In the genomic region with DNA sequence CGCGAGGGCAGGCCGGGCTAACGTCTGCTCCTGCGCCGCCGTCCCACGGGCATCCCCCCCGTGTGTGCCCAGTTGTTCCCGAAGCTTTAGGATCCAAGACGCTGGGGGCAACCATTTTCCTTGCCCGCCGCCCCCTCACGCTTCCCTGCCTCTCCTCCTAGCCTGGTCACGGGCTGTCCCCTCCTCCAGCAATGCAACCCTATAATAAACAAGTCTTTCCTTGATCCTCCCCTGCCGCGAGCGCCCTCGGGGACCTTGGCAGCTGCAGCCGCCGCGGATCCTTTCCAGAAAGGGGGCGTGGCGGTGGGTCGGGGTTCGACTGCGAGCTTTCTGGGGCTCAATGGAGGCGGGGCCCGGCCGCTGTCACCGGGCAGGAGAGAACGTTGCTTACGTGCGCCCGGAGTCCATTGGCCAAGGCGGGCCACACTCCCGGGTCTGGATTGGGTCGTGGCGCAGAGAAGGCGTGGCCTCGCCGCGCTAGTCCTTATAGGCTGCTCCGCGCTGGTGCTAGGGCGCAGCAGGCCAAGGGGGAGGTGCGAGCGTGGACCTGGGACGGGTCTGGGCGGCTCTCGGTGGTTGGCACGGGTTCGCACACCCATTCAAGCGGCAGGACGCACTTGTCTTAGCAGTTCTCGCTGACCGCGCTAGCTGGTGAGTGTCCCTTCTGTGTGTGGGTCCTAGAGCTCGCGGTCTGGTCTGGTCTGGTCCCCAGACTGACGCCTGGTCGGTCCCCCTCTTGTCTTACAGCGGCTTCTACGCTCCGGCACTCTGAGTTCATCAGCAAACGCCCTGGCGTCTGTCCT, we compare ENCODE assay signal across 8 cellular contexts. TPM values are rescaled to one million over a fixed set of nuclear protein-coding genes. Genes with fewer than 3 reads are reported as not detected.
DNase-seq lines count a peak whose midpoint lies in the region; ATAC-seq and TF ChIP-seq lines count a peak whose summit lies in the region.

Gene DDIT4, plus strand, starts transcription at position 515 of the 803 bp plus-strand sequence. CDS start 293 bp downstream, outside the sequence.

- H3K27me3 ChIP-seq in osteoblast (ENCODE audit: insufficient read depth, low read length) (no peaks in the 10 kb centered on the region), thoracic aorta (replicated peaks; ENCODE audit: insufficient read depth) (no peaks in the 10 kb centered on the region)

- H3K4me1 Mint-ChIP-seq in activated naive CD8-positive, alpha-beta T cell (ENCODE audit: low read depth) = peaks cover 47% of the 10 kb centered on the region

- peaks cover 22% of the 10 kb centered on the region for H3K79me2 ChIP-seq in osteoblast (ENCODE audit: insufficient read depth, low read length)

- CTCF ChIA-PET in GM10248 (lab: Yijun Ruan, JAX) = interaction anchor here (1.0 to 4.9 kb wide), 14 partner anchors 8 to 225 kb away, joined by 3 to 54 read pairs (median 6); no protein-coding TSS in a partner anchor

- H3K4me3 Mint-ChIP-seq in activated naive CD8-positive, alpha-beta T cell = peak within 1 kb of the TSS; percentile 97

- no peaks in the 10 kb centered on the region for H3K9me3 Mint-ChIP-seq in activated naive CD8-positive, alpha-beta T cell (ENCODE audit: low read depth)

- peak within 1 kb of the TSS; percentile 95 for H3K4me2 ChIP-seq in osteoblast (ENCODE audit: insufficient read depth, low read length)

- ATAC-seq in HG02623 (IDR thresholded peaks at IDR 0.05; ENCODE audit: unreplicated experiment) = peak; percentile 85
- peak; percentile 74 for ATAC-seq in thoracic aorta (ENCODE audit: insufficient number of reproducible peaks, low FRiP score, low read depth)

- peaks cover 17% of the 10 kb centered on the region for H4K20me1 ChIP-seq in osteoblast (ENCODE audit: insufficient read depth, low read length)

- H3K9me3 ChIP-seq in osteoblast (ENCODE audit: low read depth, low read length) (no peaks in the 10 kb centered on the region), thoracic aorta (no peaks in the 10 kb centered on the region)

- H3K36me3 Mint-ChIP-seq in activated naive CD8-positive, alpha-beta T cell = peaks cover 12% of the 10 kb centered on the region

- peak within 1 kb of the TSS; percentile 94 for H3K27ac Mint-ChIP-seq in activated naive CD8-positive, alpha-beta T cell

- H2AFZ ChIP-seq in osteoblast (ENCODE audit: low read length) = peak within 1 kb of the TSS; percentile 89

- no peak for TF ChIP-seq CTCF in GM10248 (IDR thresholded peaks at IDR 0.05; ENCODE audit: control extremely low read depth, extremely low read depth, low read depth, missing control alignments)
- no peak for TF ChIP-seq CTCF in osteoblast (IDR thresholded peaks at IDR 0.05; ENCODE audit: extremely low read depth, low read depth, low read length)
- no peak for TF ChIP-seq CTCF in thoracic aorta (IDR thresholded peaks at IDR 0.05)

- peaks cover 38% of the 10 kb centered on the region for H3K4me1 ChIP-seq in osteoblast (ENCODE audit: insufficient read depth, low read length)
- H3K4me1 ChIP-seq in thoracic aorta (ENCODE audit: control insufficient read depth in 1 of 2, low read depth in 2 of 2) = peaks cover 19 to 26% of the 10 kb centered on the region in 2 donors

- POLR2A ChIA-PET in GM10248 (lab: Yijun Ruan, JAX) = interaction anchor here (0.6 to 5.6 kb wide), 26 partner anchors 9 to 418 kb away, joined by 3 to 86 read pairs (median 5); partner anchors contain the start of gene MCU

- DNase-seq in GM10248 (ENCODE audit: extremely low spot score) (peak; percentile 100), NCI-H1105 (lab: John Stamatoyannopoulos, UW) (peak; percentile 90), SKM-1 treated with dmso at 0.1 percent for 144 hours (lab: John Stamatoyannopoulos, UW; ENCODE audit: unreplicated experiment) (peak; percentile 97), glomerular visceral epithelial cell (ENCODE audit: extremely low spot score) (peak; percentile 99), osteoblast (ENCODE audit: insufficient read length, low spot score, missing footprints) (peak; percentile 99), thoracic aorta (ENCODE audit: low spot score) (peak; percentile 93)

- H3K27ac ChIP-seq in osteoblast (ENCODE audit: low read depth, low read length) = peak within 1 kb of the TSS; percentile 86
- peak within 1 kb of the TSS; percentile 95 to 97 for H3K27ac ChIP-seq in thoracic aorta

- H3K36me3 ChIP-seq in osteoblast (ENCODE audit: insufficient read depth, low read length) (peaks cover 8% of the 10 kb centered on the region), thoracic aorta (peaks cover 3% of the 10 kb centered on the region)

- peak within 1 kb of the TSS; percentile 92 for H3K4me3 ChIP-seq in osteoblast (ENCODE audit: insufficient read depth, low read length)
- H3K4me3 ChIP-seq in thoracic aorta = peak within 1 kb of the TSS; percentile 85

- H3K27me3 Mint-ChIP-seq in activated naive CD8-positive, alpha-beta T cell = no peaks in the 10 kb centered on the region

RNA-seq across cellular contexts. Expression of gene DDIT4, which starts in this region (rescaled TPM):
- total RNA-seq in osteoblast = 366 and 522 TPM in 2 replicates
- 100 to 1,000 TPM; 163 to 374 TPM for total RNA-seq in thoracic aorta

Comparison
In these comparisons a context has a peak if more than half of its experiments do, and no peak if none do; other contexts are left out.
1. Peak in every context shown above with its lines: DNase-seq, ATAC-seq, H3K4me3 ChIP-seq and H3K27ac ChIP-seq.